ENCODE assay signal across 25 cellular contexts in the genomic region with DNA sequence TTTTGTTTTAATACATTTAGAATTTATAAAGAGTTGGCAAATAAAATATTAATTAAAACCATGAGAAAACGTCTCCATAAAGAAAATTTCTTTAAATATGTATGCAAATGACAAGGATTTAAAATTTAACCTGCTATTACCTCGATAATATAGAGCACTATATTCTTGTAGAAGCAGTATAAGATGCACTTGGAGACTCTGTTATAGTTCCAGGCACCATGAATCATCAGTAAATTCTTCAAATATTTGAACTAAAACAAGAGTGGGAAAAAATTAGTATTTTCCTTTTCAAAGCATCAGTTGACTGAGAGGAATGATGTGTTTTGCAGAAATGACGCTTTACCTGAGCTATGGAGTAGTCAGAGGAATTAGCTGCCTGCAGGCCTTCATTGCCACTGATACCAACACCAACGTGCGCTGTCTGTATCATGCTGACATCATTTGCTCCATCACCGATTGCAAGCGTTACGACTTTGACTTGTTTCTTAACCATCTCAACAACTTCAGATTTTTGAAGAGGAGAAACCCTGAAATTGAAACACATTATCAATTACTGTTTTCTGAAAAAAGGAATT.
A peak's percentile ranks its signal among the peaks of the same experiment; 100 is the strongest.
DNase-seq lines count a peak whose midpoint lies in the region; ATAC-seq, FAIRE-seq and TF ChIP-seq lines count a peak whose summit lies in the region.
"Had no signal": no experiment of that assay in that cellular context is flagged by ENCODE, and none has a peak within 500 bp of the region (broad histone marks: within the 10 kb centered on the region; RNA-seq: fewer than 3 reads in every experiment).

No MANE protein-coding gene starts in this region.

- TF ChIP-seq RAD21 in SK-N-SH (IDR thresholded peaks at IDR 0.05; ENCODE audit: low read length) = no peak

- H3K4me3 ChIP-seq in SK-N-SH (ENCODE audit: low read depth in 2 of 2, low read length in 1 of 2) (no peak overlapping the region), fibroblast of the aortic adventitia (ENCODE audit: low read depth, low read length) (no peak overlapping the region), aorta (ENCODE audit: low read length in 2 of 2) (no peak overlapping the region)
- H3K4me3 ChIP-seq: MG63, PC-9 had no signal

- 70% methylated on average over 8 of the region's 8 CpGs for WGBS in SK-N-SH (ENCODE audit: low lambda C conversion rate)
- 71 to 77% methylated on average over 8 of the region's 8 CpGs for WGBS in aorta, 2 donors

- POLR2A ChIA-PET in SK-N-SH (lab: Yijun Ruan, JAX) = no interaction called here

- intact Hi-C loops in aorta (cut with DNase I) = no loop called here

- H3K9ac ChIP-seq in SK-N-SH = no peak overlapping the region

- H2AFZ ChIP-seq in SK-N-SH (ENCODE audit: low read depth) = no peak overlapping the region
- H2AFZ ChIP-seq: PC-9 had no signal

- no peak for TF ChIP-seq EP300 in SK-N-SH (IDR thresholded peaks at IDR 0.05; ENCODE audit: borderline replicate concordance in 1 of 2, low read depth in 1 of 2, low read length in 1 of 2)

- H3F3A ChIP-seq in SK-N-SH (replicated peaks; ENCODE audit: insufficient read depth) = no peaks in the 10 kb centered on the region

- H3K4me2 ChIP-seq in SK-N-SH = no peak overlapping the region
- H3K4me2 ChIP-seq: PC-9 had no signal

- H3K9me2 ChIP-seq in SK-N-SH = no peaks in the 10 kb centered on the region; the same call in 1 of the 2 replicates

- H3K9me3 ChIP-seq in SK-N-SH (no peaks in the 10 kb centered on the region), aorta (ENCODE audit: control insufficient read depth, low read length) (no peaks in the 10 kb centered on the region)
- H3K9me3 ChIP-seq: BE2C, MG63 had no signal

- DNase-seq in D721Med (ENCODE audit: insufficient read length, low spot score) = no peak
- DNase-seq in SK-N-SH = no peak
- peak; percentile 32 for DNase-seq in fibroblast of the aortic adventitia (ENCODE audit: low read depth)
- DNase-seq in omental fat pad (ENCODE audit: low spot score) = no peak
- no peak for DNase-seq in activated naive CD4-positive, alpha-beta T cell (lab: John Stamatoyannopoulos, UW)
- DNase-seq in SIG-M5 (lab: John Stamatoyannopoulos, UW) = no peak
- no peak for DNase-seq in aorta
- no peak for DNase-seq in AG08396 (ENCODE audit: low spot score)
- DNase-seq: BE2C; Calu3; CD8-positive, alpha-beta memory T cell; DMS153; DND-41; Kasumi-1; MG63; NCI-H1105 treated with DMSO at 0.1 percent for 48 hours; NCI-H2029; NCI-H446 treated with DMSO at 0.1 percent for 48 hours; NCI-H526; NCI-H82; NK-92 treated with Interleukin-12 subunit alpha and Interleukin-12 subunit beta, amount 100 ng/mL, for 24 hours; PC-9; Right ventricle myocardium superior had no signal

- H3K27ac ChIP-seq in SK-N-SH (ENCODE audit: low read depth in 2 of 2, low read length in 1 of 2) (no peak overlapping the region), aorta (ENCODE audit: low read depth in 1 of 2, low read length in 2 of 2) (no peak overlapping the region)
- H3K27ac ChIP-seq: 22Rv1, PC-9 had no signal

- H3K4me1 ChIP-seq in SK-N-SH (ENCODE audit: control insufficient read depth in 1 of 2, insufficient read depth in 2 of 2, low read depth in 1 of 2, low read length in 1 of 2) = no peaks in the 10 kb centered on the region; a peak in 1 of 4 replicates
- H3K4me1 ChIP-seq in aorta (ENCODE audit: control insufficient read depth in 1 of 2, insufficient read depth in 2 of 2, low read length in 2 of 2) = no peaks in the 10 kb centered on the region
- H3K4me1 ChIP-seq: BE2C had no signal

- CTCF ChIA-PET in SK-N-SH (lab: Yijun Ruan, JAX) = interaction anchor here (0.8 to 1.1 kb wide), 3 partner anchors 24 to 93 kb away, joined by 3 read pairs; no protein-coding TSS in a partner anchor

- no peaks in the 10 kb centered on the region for H3K27me3 ChIP-seq in SK-N-SH (ENCODE audit: insufficient read depth)
- H3K27me3 ChIP-seq in aorta (ENCODE audit: control insufficient read depth in 1 of 2, insufficient read depth in 2 of 2, low read length in 1 of 2) = no peaks in the 10 kb centered on the region
- H3K27me3 ChIP-seq: BE2C, MG63 had no signal

- H3K36me3 ChIP-seq in SK-N-SH (replicated peaks in 1 of 2; ENCODE audit: control insufficient read depth in 1 of 2, insufficient read depth in 2 of 2, low read length in 1 of 2) = no peaks in the 10 kb centered on the region
- H3K36me3 ChIP-seq in aorta (ENCODE audit: control insufficient read depth in 1 of 2, insufficient read depth in 2 of 2, low read length in 1 of 2) = no peaks in the 10 kb centered on the region
- H3K36me3 ChIP-seq: MG63 had no signal

- H3K79me2 ChIP-seq in SK-N-SH (ENCODE audit: insufficient read depth) = no peaks in the 10 kb centered on the region

- ATAC-seq in omental fat pad (ENCODE audit: low FRiP score) (peak; percentile 97), aorta (ENCODE audit: low FRiP score) (no peak)

- FAIRE-seq in D721Med (lab: Jason Lieb, UNC) = peak; percentile 11
- FAIRE-seq: H54 had no signal

- H4K20me1 ChIP-seq in SK-N-SH (ENCODE audit: insufficient read depth) = no peaks in the 10 kb centered on the region

- TF ChIP-seq CTCF in D721Med (IDR thresholded peaks at IDR 0.05; ENCODE audit: insufficient read depth, missing control alignments) = no peak
- no peak for TF ChIP-seq CTCF in SK-N-SH (IDR thresholded peaks at IDR 0.05)
- no peak for TF ChIP-seq CTCF in fibroblast of the aortic adventitia (IDR thresholded peaks at IDR 0.05; ENCODE audit: insufficient read depth, low read length)
- TF ChIP-seq CTCF in omental fat pad (IDR thresholded peaks at IDR 0.05) = no peak

TF ChIP-seq in SK-N-SH, 30 proteins besides CTCF, POLR2A, EP300 and RAD21:
- TF ChIP-seq JUND (IDR thresholded peaks at IDR 0.05) = 0 out of 2 replicates have a peak, but pooled peaks have one; percentile 10
- TF ChIP-seq, protein P1, sequence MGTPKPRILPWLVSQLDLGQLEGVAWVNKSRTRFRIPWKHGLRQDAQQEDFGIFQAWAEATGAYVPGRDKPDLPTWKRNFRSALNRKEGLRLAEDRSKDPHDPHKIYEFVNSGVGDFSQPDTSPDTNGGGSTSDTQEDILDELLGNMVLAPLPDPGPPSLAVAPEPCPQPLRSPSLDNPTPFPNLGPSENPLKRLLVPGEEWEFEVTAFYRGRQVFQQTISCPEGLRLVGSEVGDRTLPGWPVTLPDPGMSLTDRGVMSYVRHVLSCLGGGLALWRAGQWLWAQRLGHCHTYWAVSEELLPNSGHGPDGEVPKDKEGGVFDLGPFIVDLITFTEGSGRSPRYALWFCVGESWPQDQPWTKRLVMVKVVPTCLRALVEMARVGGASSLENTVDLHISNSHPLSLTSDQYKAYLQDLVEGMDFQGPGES (IDR thresholded peaks at IDR 0.05; ENCODE audit: low read depth, low read length) = no peak
